ENCODE assay signal across 1 cellular context in genomic region chr7:74115326-74115725, GRCh38.
TF ChIP-seq lines count a peak whose summit lies in the region.

No MANE protein-coding gene starts in this region.

TF ChIP-seq in K562, 482 proteins besides CTCF, POLR2A, EP300 and RAD21:
- TF ChIP-seq ZBTB33 (CRISPR knock-in tag; IDR thresholded peaks at IDR 0.05) (peak; percentile 47; the same call in 1 of the 2 replicates), U2AF1 (optimal IDR thresholded peaks at IDR 0.05; ENCODE audit: low read depth, low read length) (no peak)
TF ChIP-seq in K562: peak in this region for 1.
